In the genomic region with DNA sequence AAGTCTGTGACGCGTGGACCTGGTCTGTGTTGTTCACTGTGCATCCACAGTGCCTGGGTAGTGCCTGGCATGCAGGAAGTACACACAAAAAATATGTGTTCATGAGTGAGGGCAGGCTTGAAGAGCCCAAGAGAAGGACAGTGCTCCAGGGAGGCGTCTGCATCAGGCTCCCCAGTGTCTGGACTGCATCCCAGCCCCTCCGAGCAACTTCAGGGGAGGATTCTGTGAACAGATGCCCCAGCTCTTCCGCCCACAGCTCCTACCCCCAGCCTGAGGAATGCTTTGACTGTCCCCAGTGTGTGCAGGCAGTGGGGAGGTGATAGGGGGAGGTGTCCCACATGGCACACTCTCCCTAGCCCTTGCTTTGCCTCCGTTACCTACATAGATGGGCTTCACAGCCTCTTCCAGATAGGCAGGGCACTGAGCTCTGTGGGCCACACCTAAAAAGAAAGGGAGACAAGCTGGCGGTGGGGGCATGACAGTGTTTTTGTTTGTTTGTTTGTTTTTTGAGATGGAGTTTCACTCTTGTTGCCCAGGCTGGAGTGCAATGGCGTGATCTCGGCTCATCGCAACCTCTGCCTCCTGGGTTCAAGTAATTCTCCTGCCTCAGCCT, we compare ENCODE assay signal across 1 cellular context.
TF ChIP-seq lines count a peak whose summit lies in the region.

No MANE protein-coding gene starts in this region.

TF ChIP-seq in H1, 55 proteins besides CTCF, POLR2A, EP300 and RAD21:
- TF ChIP-seq TCF12 (IDR thresholded peaks at IDR 0.05; ENCODE audit: low read depth, low read length): no peak
- TF ChIP-seq, protein P1, sequence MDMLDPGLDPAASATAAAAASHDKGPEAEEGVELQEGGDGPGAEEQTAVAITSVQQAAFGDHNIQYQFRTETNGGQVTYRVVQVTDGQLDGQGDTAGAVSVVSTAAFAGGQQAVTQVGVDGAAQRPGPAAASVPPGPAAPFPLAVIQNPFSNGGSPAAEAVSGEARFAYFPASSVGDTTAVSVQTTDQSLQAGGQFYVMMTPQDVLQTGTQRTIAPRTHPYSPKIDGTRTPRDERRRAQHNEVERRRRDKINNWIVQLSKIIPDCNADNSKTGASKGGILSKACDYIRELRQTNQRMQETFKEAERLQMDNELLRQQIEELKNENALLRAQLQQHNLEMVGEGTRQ (IDR thresholded peaks at IDR 0.05; ENCODE audit: low read length): no peak
- TF ChIP-seq BRCA1 (IDR thresholded peaks at IDR 0.05; ENCODE audit: low read depth, low read length): no peak
- TF ChIP-seq FOSL1 (IDR thresholded peaks at IDR 0.05; ENCODE audit: insufficient read depth, low read depth, low read length): no peak
- no peak for TF ChIP-seq ZNF274 (IDR thresholded peaks at IDR 0.05; ENCODE audit: borderline replicate concordance, extremely low read depth, low read length)
